In genomic region chr16:23679986-23680336, GRCh38 we compare ENCODE assay signal across 1 cellular context.
TF ChIP-seq lines count a peak whose summit lies in the region.

No MANE protein-coding gene starts in this region.

TF ChIP-seq in H1, 55 proteins besides CTCF, POLR2A, EP300 and RAD21:
- TF ChIP-seq CEBPB (IDR thresholded peaks at IDR 0.05; ENCODE audit: low read depth, low read length): no peak
- TF ChIP-seq KDM4A (IDR thresholded peaks at IDR 0.05; ENCODE audit: low read depth, low read length, severe bottlenecking): no peak
- TF ChIP-seq RNF2 (IDR thresholded peaks at IDR 0.05; ENCODE audit: borderline replicate concordance, low read depth, low read length, missing control alignments, poor library complexity, severe bottlenecking): no peak
- TF ChIP-seq SP1 (IDR thresholded peaks at IDR 0.05; ENCODE audit: low read depth, low read length): no peak
- TF ChIP-seq, protein P1, sequence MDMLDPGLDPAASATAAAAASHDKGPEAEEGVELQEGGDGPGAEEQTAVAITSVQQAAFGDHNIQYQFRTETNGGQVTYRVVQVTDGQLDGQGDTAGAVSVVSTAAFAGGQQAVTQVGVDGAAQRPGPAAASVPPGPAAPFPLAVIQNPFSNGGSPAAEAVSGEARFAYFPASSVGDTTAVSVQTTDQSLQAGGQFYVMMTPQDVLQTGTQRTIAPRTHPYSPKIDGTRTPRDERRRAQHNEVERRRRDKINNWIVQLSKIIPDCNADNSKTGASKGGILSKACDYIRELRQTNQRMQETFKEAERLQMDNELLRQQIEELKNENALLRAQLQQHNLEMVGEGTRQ (IDR thresholded peaks at IDR 0.05; ENCODE audit: low read length): no peak
- TF ChIP-seq FOSL1 (IDR thresholded peaks at IDR 0.05; ENCODE audit: insufficient read depth, low read depth, low read length): no peak
- no peak for TF ChIP-seq EGR1 (IDR thresholded peaks at IDR 0.05; ENCODE audit: borderline replicate concordance, low read depth, low read length)
- TF ChIP-seq KDM5A (IDR thresholded peaks at IDR 0.05; ENCODE audit: low read length): no peak
- no peak for TF ChIP-seq POLR2AphosphoS5 (IDR thresholded peaks at IDR 0.05; ENCODE audit: low read depth, low read length)
- no peak for TF ChIP-seq POU5F1 (IDR thresholded peaks at IDR 0.05; ENCODE audit: low read depth, low read length)
- TF ChIP-seq HDAC6 (IDR thresholded peaks at IDR 0.05; ENCODE audit: low read depth, low read length): no peak
